21 cellular contexts compared by ENCODE assay signal in the genomic region with DNA sequence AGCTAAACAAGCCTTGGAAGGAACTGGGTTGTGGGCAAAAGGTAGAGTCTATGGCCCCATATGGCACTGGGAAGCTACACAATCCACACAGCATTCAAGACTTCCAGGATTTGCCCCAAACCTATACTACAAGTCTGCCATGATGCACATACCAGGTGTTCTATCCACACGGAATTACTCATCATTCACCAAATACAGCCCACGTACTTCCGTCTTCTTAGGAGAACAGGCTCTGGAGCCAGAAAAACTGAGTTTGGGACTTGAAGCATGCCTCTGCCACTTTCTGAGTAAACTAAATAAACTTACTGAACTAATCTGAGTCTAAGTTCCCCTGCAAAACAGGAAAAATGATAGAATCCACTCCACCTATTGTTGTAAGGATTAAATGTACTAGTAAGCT.
DNase-seq lines count a peak whose midpoint lies in the region; ATAC-seq, FAIRE-seq and TF ChIP-seq lines count a peak whose summit lies in the region.
"Had no signal": no experiment of that assay in that cellular context is flagged by ENCODE, and none has a peak within 500 bp of the region (broad histone marks: within the 10 kb centered on the region; RNA-seq: fewer than 3 reads in every experiment).

No MANE protein-coding gene starts in this region.

- peak; percentile 22; the same call in 1 of the 3 replicates for ATAC-seq in RWPE2 (ENCODE audit: low read depth)
- ATAC-seq: A549; CD8-positive, alpha-beta T cell; GM12878 had no signal

- no peaks in the 10 kb centered on the region for H3K4me1 ChIP-seq in RWPE2 (ENCODE audit: insufficient read depth, poor library complexity, severe bottlenecking)
- H3K4me1 ChIP-seq: A549; BLaER1 treated with 17β-estradiol and CSF1 and Interleukin-3, amounts not matched to agents 10 nM and 100 nM; Caco-2 had no signal

- H3K9me3 ChIP-seq in RWPE2 (ENCODE audit: severe bottlenecking) = no peaks in the 10 kb centered on the region
- H3K9me3 ChIP-seq: A549; BLaER1 treated with 17β-estradiol and CSF1 and Interleukin-3, amounts not matched to agents 10 nM and 100 nM had no signal

- no peaks in the 10 kb centered on the region for H3K36me3 ChIP-seq in RWPE2 (ENCODE audit: low read depth)
- H3K36me3 ChIP-seq: BLaER1 treated with 17β-estradiol and CSF1 and Interleukin-3, amounts not matched to agents 10 nM and 100 nM had no signal

- DNase-seq in HTR-8/SVneo (ENCODE audit: insufficient read length, low spot score) (no peak), RWPE2 (ENCODE audit: low spot score) (no peak), epithelial cell of esophagus (ENCODE audit: low read depth) (peak; percentile 27), NCI-H524 (lab: John Stamatoyannopoulos, UW) (no peak)
- no peak for DNase-seq in activated CD8-positive, alpha-beta memory T cell treated with anti-CD3 and anti-CD28 coated beads, Interleukin-2, amount 50 U/mL, for 48 hours
- DNase-seq in activated CD4-positive, alpha-beta T cell treated with anti-CD3 and anti-CD28 coated beads, Interleukin-2, amount 50 U/mL, for 4 hours = no peak
- DNase-seq: AML-193; Caco-2; Calu3; CD4-positive, alpha-beta T cell; CD8-positive, alpha-beta T cell; DMS79 treated with DMSO at 0.1 percent for 48 hours had no signal

- FAIRE-seq in HTR-8/SVneo (lab: Jason Lieb, UNC) = peak; percentile 49
- FAIRE-seq: A549, D721Med, G401.6, GM12878, GM12892, GM18507 had no signal

- H3K27me3 ChIP-seq in RWPE2 (ENCODE audit: insufficient read depth, poor library complexity, severe bottlenecking) = no peaks in the 10 kb centered on the region
- H3K27me3 ChIP-seq: BLaER1 treated with 17β-estradiol and CSF1 and Interleukin-3, amounts not matched to agents 10 nM and 100 nM had no signal

- no peak overlapping the region for H3K27ac ChIP-seq in RWPE2 (ENCODE audit: poor library complexity, severe bottlenecking)
- H3K27ac ChIP-seq: 22Rv1; A549; BLaER1 treated with 17β-estradiol and CSF1 and Interleukin-3, amounts not matched to agents 10 nM and 100 nM; C4-2B had no signal

- H3K4me3 ChIP-seq in RWPE2 (ENCODE audit: severe bottlenecking) (no peak overlapping the region), epithelial cell of esophagus (ENCODE audit: low read length) (no peak overlapping the region)
- H3K4me3 ChIP-seq: A549; BLaER1 treated with 17β-estradiol and CSF1 and Interleukin-3, amounts not matched to agents 10 nM and 100 nM; GM12878 had no signal

- TF ChIP-seq CTCF in RWPE2 (IDR thresholded peaks at IDR 0.05; ENCODE audit: poor library complexity, severe bottlenecking) (no peak), epithelial cell of esophagus (IDR thresholded peaks at IDR 0.05; ENCODE audit: insufficient read depth, low read depth, low read length, missing control alignments) (no peak)
